Comparison of ENCODE assay signal across 23 cellular contexts in the genomic region with DNA sequence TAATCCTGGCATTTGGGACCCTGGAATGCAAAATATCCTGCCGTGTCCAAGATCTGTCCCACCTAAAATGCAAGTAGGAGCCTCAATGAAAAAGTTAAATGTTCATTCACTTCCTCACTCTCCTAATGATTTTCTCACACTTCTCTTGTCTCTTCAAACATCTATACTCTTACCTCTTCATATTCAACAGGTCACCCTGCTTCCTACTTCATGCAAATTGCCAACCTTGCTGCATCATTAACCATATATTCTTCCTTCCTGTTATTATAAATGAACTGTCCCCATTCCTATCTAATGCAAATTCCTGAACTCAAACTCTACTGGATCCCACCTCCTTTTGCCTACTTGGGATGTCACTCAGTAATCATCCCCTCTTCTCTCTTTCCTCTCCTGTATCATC.
"Had no signal": no experiment of that assay in that cellular context is flagged by ENCODE, and none has a peak within 500 bp of the region (broad histone marks: within the 10 kb centered on the region; RNA-seq: fewer than 3 reads in every experiment).

No MANE protein-coding gene starts in this region.

- H2AFZ ChIP-seq: PC-9 had no signal

- H3K36me3 ChIP-seq: MG63, Peyer's patch, SJCRH30 had no signal

- H3K9me3 ChIP-seq: MG63, Peyer's patch, SJCRH30 had no signal

- ATAC-seq: Right ventricle myocardium inferior, T-cell had no signal

- DNase-seq: KBM-7, MG63, NCI-H1092, NCI-H1105 treated with DMSO at 0.1 percent for 48 hours, NCI-H1436, NCI-H187, NCI-H2029, NCI-H2081 treated with DMSO at 0.1 percent for 48 hours, NCI-H2171, NCI-H226, NCI-H446, NCI-H510A, NCI-H524 treated with DMSO at 0.1 percent for 48 hours, NCI-H69, NCI-H774, OCI-M1, PC-9, Peyer's patch, SHP77 treated with DMSO at 0.1 percent for 48 hours, SJCRH30, SW 1271, T-cell had no signal

- H3K4me3 Mint-ChIP-seq: T-cell had no signal

- H3K27me3 Mint-ChIP-seq: T-cell had no signal

- H3K4me1 ChIP-seq: Peyer's patch, SJCRH30 had no signal

- H3K4me3 ChIP-seq: MG63, PC-9, Peyer's patch, SJCRH30 had no signal

- H3K27me3 ChIP-seq: Peyer's patch, SJCRH30 had no signal

- H3K27ac ChIP-seq: PC-9, Peyer's patch, SJCRH30 had no signal

- H3K27ac Mint-ChIP-seq: T-cell had no signal

- H3K4me2 ChIP-seq: PC-9 had no signal
